8 cellular contexts compared by ENCODE assay signal in genomic region chr14:100192672-100193416, GRCh38. TPM values are rescaled to one million over a fixed set of nuclear protein-coding genes. Genes with fewer than 3 reads are reported as not detected.
DNase-seq lines count a peak whose midpoint lies in the region; ATAC-seq and FAIRE-seq lines count a peak whose summit lies in the region.

No MANE protein-coding gene starts in this region.

- peaks cover 8 to 14% (median 11%) of the 10 kb centered on the region in 4 donors for H3K4me1 Mint-ChIP-seq in naive thymus-derived CD8-positive, alpha-beta T cell

- H3K36me3 ChIP-seq in Karpas-422 (ENCODE audit: insufficient read depth, low read length) = no peaks in the 10 kb centered on the region

- DNase-seq in Daoy (ENCODE audit: low read depth) = peak; percentile 100
- DNase-seq in Karpas-422 = peak; percentile 100
- DNase-seq in RCC 7860 (ENCODE audit: low spot score) = peak; percentile 87
- DNase-seq in activated T-helper 1 cell treated with anti-CD3 and anti-CD28 coated beads, Interleukin-2, amount 50 U/mL, for 16 hours (ENCODE audit: low read depth in 1 of 2, low spot score in 1 of 2) = peak; percentile 99 to 100
- peak; percentile 94 for DNase-seq in fibroblast of gingiva (ENCODE audit: low read depth)
- DNase-seq in naive thymus-derived CD8-positive, alpha-beta T cell = peak; percentile 98 to 100 (median 100)
- DNase-seq in stimulated activated naive CD4-positive, alpha-beta T cell (lab: John Stamatoyannopoulos, UW) = peak; percentile 97 to 100 (median 99)

- H3K27ac Mint-ChIP-seq in naive thymus-derived CD8-positive, alpha-beta T cell = peak overlapping the region; percentile 85 to 97 (median 94)

- peak; percentile 46 for FAIRE-seq in RCC 7860 (lab: Jason Lieb, UNC)

- H3K36me3 Mint-ChIP-seq in naive thymus-derived CD8-positive, alpha-beta T cell = no peaks in the 10 kb centered on the region

- H3K9me2 ChIP-seq in Karpas-422 (replicated peaks; ENCODE audit: insufficient read depth, low read length) = no peaks in the 10 kb centered on the region

- no peaks in the 10 kb centered on the region for H3K79me2 ChIP-seq in Karpas-422 (ENCODE audit: low read length)

- no peaks in the 10 kb centered on the region for H3K9me3 Mint-ChIP-seq in naive thymus-derived CD8-positive, alpha-beta T cell

- peak overlapping the region; percentile 75 for H3K4me2 ChIP-seq in Karpas-422 (ENCODE audit: low read depth, low read length, poor library complexity, severe bottlenecking)

- H3K9ac ChIP-seq in Karpas-422 (ENCODE audit: low read length) = peak overlapping the region; percentile 77

- H3K9me3 ChIP-seq in Karpas-422 (ENCODE audit: low read length) = no peaks in the 10 kb centered on the region

- H4K20me1 ChIP-seq in Karpas-422 (ENCODE audit: insufficient read depth, low read depth, low read length) = no peaks in the 10 kb centered on the region

- no peaks in the 10 kb centered on the region for H3K27me3 Mint-ChIP-seq in naive thymus-derived CD8-positive, alpha-beta T cell

- peaks cover 17% of the 10 kb centered on the region for H3K4me1 ChIP-seq in Karpas-422 (ENCODE audit: low read length)

- peak overlapping the region; percentile 58 for H3K27ac ChIP-seq in Karpas-422 (ENCODE audit: low read length)

- H3K4me3 ChIP-seq in Karpas-422 (ENCODE audit: low read length) = peak overlapping the region; percentile 64; the same call in 1 of the 2 replicates

- POLR2A ChIA-PET in naive thymus-derived CD8-positive, alpha-beta T cell (lab: Charles Lee) = interaction anchor here (0.6 to 5.3 kb wide), 29 partner anchors 15 to 221 kb away, joined by 3 to 63 read pairs (median 5); partner anchors contain the start of gene EVL

- peak overlapping the region; percentile 78 for H2AFZ ChIP-seq in Karpas-422 (ENCODE audit: low read length)

- peak overlapping the region; percentile 26 to 80 (median 68) for H3K4me3 Mint-ChIP-seq in naive thymus-derived CD8-positive, alpha-beta T cell

- H3K27me3 ChIP-seq in Karpas-422 (ENCODE audit: low read length) = no peaks in the 10 kb centered on the region

- peak; percentile 97 for ATAC-seq in GM21825 (IDR thresholded peaks at IDR 0.05; ENCODE audit: unreplicated experiment)
- ATAC-seq in naive thymus-derived CD8-positive, alpha-beta T cell = peak; percentile 99

RNA-seq across cellular contexts. Expression of gene DEGS2, which starts 33.4 kb away (rescaled TPM):
- 0.06 TPM in 1 of 2 replicates, not detected in the other for total RNA-seq in Daoy (2014; rRNA removed; shearing (Covaris generic))
- 0.43 TPM in 1 of 2 replicates, not detected in the other for total RNA-seq in Karpas-422 (2014; rRNA removed; shearing (Covaris generic); ENCODE audit: low replicate concordance)
- total RNA-seq in naive thymus-derived CD8-positive, alpha-beta T cell = under 1 TPM in 1 of 2 experiments, not detected in 1; 0.49 TPM
- polyA plus RNA-seq in naive thymus-derived CD8-positive, alpha-beta T cell = 1 to 10 TPM in 2 of 3 donors, under 1 TPM in 1; 0.39 to 1.1 (median 1.0) TPM

RNA-seq across cellular contexts. Expression of gene YY1, which starts 46.1 kb away (rescaled TPM):
- 44.1 and 47.3 TPM in 2 replicates for total RNA-seq in Daoy (2014; rRNA removed; shearing (Covaris generic))
- 95.9 and 115 TPM in 2 replicates for total RNA-seq in Karpas-422 (2014; rRNA removed; shearing (Covaris generic); ENCODE audit: low replicate concordance)
- 100 to 1,000 TPM in 1 of 2 experiments, 10 to 100 TPM in 1; 93.2 to 102 TPM for total RNA-seq in naive thymus-derived CD8-positive, alpha-beta T cell
- polyA plus RNA-seq in naive thymus-derived CD8-positive, alpha-beta T cell = 10 to 100 TPM; 15.0 to 16.5 (median 16.2) TPM

Comparison
In these comparisons a context has a peak if more than half of its experiments do, and no peak if none do; other contexts are left out.
1. Peak in every context shown above with its lines: DNase-seq, ATAC-seq, H3K4me3 ChIP-seq and H3K27ac ChIP-seq.